Comparison of ENCODE assay signal across 9 cellular contexts in genomic region chr7:2248984-2249694, GRCh38. TPM values are rescaled to one million over a fixed set of nuclear protein-coding genes. Genes with fewer than 3 reads are reported as not detected.
DNase-seq lines count a peak whose midpoint lies in the region; ATAC-seq lines count a peak whose summit lies in the region.
"Had no signal": no experiment of that assay in that cellular context is flagged by ENCODE, and none has a peak within 500 bp of the region (broad histone marks: within the 10 kb centered on the region; RNA-seq: fewer than 3 reads in every experiment).

No MANE protein-coding gene starts in this region.

- DNase-seq in G401 (ENCODE audit: low spot score) (peak; percentile 22), T-cell (peak in 1 of 34 experiments; percentile 19), fibroblast of peridontal ligament (ENCODE audit: extremely low read depth) (peak; percentile 95), trophoblast cell (peak; percentile 4 to 38), NCI-H82 treated with DMSO at 0.1 percent for 48 hours (lab: John Stamatoyannopoulos, UW; ENCODE audit: unreplicated experiment) (no peak)
- no peak for DNase-seq in stimulated activated naive CD4-positive, alpha-beta T cell treated with Interleukin-2 at 50 U/mL for 16 hours (lab: John Stamatoyannopoulos, UW)

- H3K14ac ChIP-seq in trophoblast cell (ENCODE audit: low read length), result no peak overlapping the region

- H3K4ac ChIP-seq in trophoblast cell (ENCODE audit: low read depth, low read length), result no peak overlapping the region

- no peaks in the 10 kb centered on the region for H3K27me3 Mint-ChIP-seq in T-cell

- H4K12ac ChIP-seq in trophoblast cell (ENCODE audit: low read depth, low read length), result no peak overlapping the region

- H3K4me1 ChIP-seq in trophoblast cell (ENCODE audit: control insufficient read depth in 1 of 2, insufficient read depth in 2 of 2, low read length in 2 of 2), result no peaks in the 10 kb centered on the region
- H3K4me1 ChIP-seq: parathyroid adenoma had no signal

- no peak overlapping the region for H2BK120ac ChIP-seq in trophoblast cell (ENCODE audit: insufficient read depth, low read length, poor library complexity)

- H3K36me3 Mint-ChIP-seq in T-cell, result peaks cover 2% of the 10 kb centered on the region

- ATAC-seq in HG02678 (IDR thresholded peaks at IDR 0.05; ENCODE audit: unreplicated experiment) (peak; percentile 62), T-cell (replicated peaks in 1 of 4) (peak in 2 of 4 experiments; percentile 18 to 30), GM18873 (IDR thresholded peaks at IDR 0.05; ENCODE audit: low FRiP score, unreplicated experiment) (no peak)

- H3K9me3 ChIP-seq in trophoblast cell (ENCODE audit: insufficient read depth, low read depth, low read length), result no peaks in the 10 kb centered on the region

- H3K27ac ChIP-seq in trophoblast cell (ENCODE audit: low read depth, low read length), result peak overlapping the region; percentile 2
- H3K27ac ChIP-seq: parathyroid adenoma had no signal

- WGBS in trophoblast cell (ENCODE audit: extremely low coverage, insufficient coverage, insufficient read length), result no CpG with 5 or more reads among the region's 24 CpGs

- H2BK12ac ChIP-seq in trophoblast cell (ENCODE audit: low read length), result no peak overlapping the region

- no peaks in the 10 kb centered on the region for H3K79me2 ChIP-seq in trophoblast cell (ENCODE audit: control insufficient read depth, insufficient read depth, low read length, poor library complexity)
- H3K79me2 ChIP-seq: parathyroid adenoma had no signal

- peaks cover 10 to 37% (median 22%) of the 10 kb centered on the region in 3 donors for H3K4me1 Mint-ChIP-seq in T-cell

- no peak overlapping the region for H3K23ac ChIP-seq in trophoblast cell (ENCODE audit: low read length)

- no peak overlapping the region for H3K9ac ChIP-seq in trophoblast cell (ENCODE audit: low read length)
- H3K9ac ChIP-seq: parathyroid adenoma had no signal

- peak overlapping the region; percentile 9 to 25 (median 21) for H3K4me3 Mint-ChIP-seq in T-cell

- no peaks in the 10 kb centered on the region for H3K27me3 ChIP-seq in trophoblast cell (ENCODE audit: insufficient read depth, low read length)

- no peak overlapping the region for H2AFZ ChIP-seq in trophoblast cell (ENCODE audit: insufficient read depth, low read length, poor library complexity)
- H2AFZ ChIP-seq: parathyroid adenoma had no signal

- CTCF ChIA-PET in T-cell (lab: Charles Lee), result interaction anchor here in 1 of 2 donors (0.7 kb wide), 1 partner anchor 841 kb away, joined by 7 read pairs; no protein-coding TSS in a partner anchor

- no peak overlapping the region for H3K18ac ChIP-seq in trophoblast cell (ENCODE audit: low read length)

- peaks cover 6 to 27% of the 10 kb centered on the region in 2 experiments for H3K36me3 ChIP-seq in trophoblast cell (ENCODE audit: control insufficient read depth in 1 of 2, insufficient read depth in 2 of 2, low read length in 2 of 2)

- H3K4me3 ChIP-seq in trophoblast cell (ENCODE audit: low read depth, low read length), result no peak overlapping the region

- peaks cover 2% of the 10 kb centered on the region for H3K79me1 ChIP-seq in trophoblast cell (ENCODE audit: low read length)

- no peak overlapping the region for H4K8ac ChIP-seq in trophoblast cell (ENCODE audit: low read depth, low read length)

- no peaks in the 10 kb centered on the region for H3K9me3 Mint-ChIP-seq in T-cell

- H3K4me2 ChIP-seq in trophoblast cell (ENCODE audit: low read length), result no peak overlapping the region

- no peak overlapping the region for H4K91ac ChIP-seq in trophoblast cell (ENCODE audit: low read depth, low read length)

- H3K27ac Mint-ChIP-seq in T-cell, result peak overlapping the region; percentile 67 to 78

- no peak overlapping the region for H2BK5ac ChIP-seq in trophoblast cell (ENCODE audit: low read depth, low read length, poor library complexity)

- in situ Hi-C loops in G401 (cut with HindIII; ENCODE audit: low sequenced_read_pairs), result no loop called here

- H2AK5ac ChIP-seq in trophoblast cell (ENCODE audit: low read length), result no peak overlapping the region

- POLR2A ChIA-PET in T-cell (lab: Charles Lee), result interaction anchor here in 1 of 2 donors (0.6 kb wide), 1 partner anchor 581 kb away, joined by 6 read pairs; no protein-coding TSS in a partner anchor

RNA-seq across cellular contexts. Expression of gene NUDT1, which starts 7.1 kb away (rescaled TPM):
- 31.4 and 37.8 TPM in 2 replicates for total RNA-seq in G401 (2014; rRNA removed; shearing (Covaris generic))
- 10 to 100 TPM; 12.0 to 29.7 (median 21.4) TPM for total RNA-seq in T-cell
- 23.2 and 26.4 TPM in 2 replicates for polyA plus RNA-seq in trophoblast cell (2013)

RNA-seq across cellular contexts. Expression of gene MRM2, which starts 7.1 kb away (rescaled TPM):
- total RNA-seq in G401 (2014; rRNA removed; shearing (Covaris generic)), result 57.5 and 57.8 TPM in 2 replicates
- 10 to 100 TPM in 3 of 5 donors, 1 to 10 TPM in 2; 6.5 to 20.0 (median 17.9) TPM for total RNA-seq in T-cell
- polyA plus RNA-seq in trophoblast cell (2013), result 21.4 and 22.1 TPM in 2 replicates

RNA-seq across cellular contexts. Expression of gene MAD1L1, which starts 16.4 kb away (rescaled TPM):
- total RNA-seq in G401 (2014; rRNA removed; shearing (Covaris generic)), result 77.8 and 163 TPM in 2 replicates
- total RNA-seq in T-cell, result 100 to 1,000 TPM; 106 to 178 (median 122) TPM
- polyA plus RNA-seq in trophoblast cell (2013), result 23.7 and 24.6 TPM in 2 replicates

Comparison
In these comparisons a context has a peak if more than half of its experiments do, and no peak if none do; other contexts are left out.
1. DNase-seq: peak in G401 (single experiment), fibroblast of peridontal ligament (single experiment) and trophoblast cell (2 of 2); none in NCI-H82 treated with DMSO at 0.1 percent for 48 hours (single experiment) and stimulated activated naive CD4-positive, alpha-beta T cell treated with Interleukin-2 at 50 U/mL for 16 hours (single experiment).